ENCODE assay signal across 8 cellular contexts in genomic region chr1:243917863-243918565, GRCh38.
DNase-seq lines count a peak whose midpoint lies in the region; ATAC-seq and TF ChIP-seq lines count a peak whose summit lies in the region.

No MANE protein-coding gene starts in this region.

- no peaks in the 10 kb centered on the region for H3K9me2 ChIP-seq in PC-3 (replicated peaks; ENCODE audit: low read length)

- H3K9ac ChIP-seq in PC-3 (ENCODE audit: low read length) (peak overlapping the region; percentile 47), neural progenitor cell (no peak overlapping the region)

- CTCF ChIA-PET in CD4-positive, alpha-beta T cell (lab: Charles Lee): no interaction called here
- CTCF ChIA-PET in PC-3 (lab: Charles Lee): no interaction called here

- no peak for TF ChIP-seq CTCF in CD4-positive, alpha-beta T cell (IDR thresholded peaks at IDR 0.05)
- TF ChIP-seq CTCF in PC-3 (conservative IDR thresholded peaks at IDR 0.05; ENCODE audit: low read depth, low read length): no peak
- peak; percentile 5 for TF ChIP-seq CTCF in epithelial cell of proximal tubule (conservative IDR thresholded peaks at IDR 0.05; ENCODE audit: low read depth, low read length)
- no peak for TF ChIP-seq CTCF in neural progenitor cell (IDR thresholded peaks at IDR 0.05)

- H3K9me3 ChIP-seq in CD4-positive, alpha-beta T cell (ENCODE audit: control insufficient read depth, low read length): no peaks in the 10 kb centered on the region
- no peaks in the 10 kb centered on the region for H3K9me3 ChIP-seq in PC-3 (ENCODE audit: low read length)
- H3K9me3 ChIP-seq in neural progenitor cell (ENCODE audit: low read depth): no peaks in the 10 kb centered on the region

- H3K36me3 ChIP-seq in PC-3 (ENCODE audit: low read depth, low read length) (no peaks in the 10 kb centered on the region), neural progenitor cell (no peaks in the 10 kb centered on the region)

- H3F3A ChIP-seq in PC-3 (ENCODE audit: low read length, unreplicated experiment) (peaks cover 6% of the 10 kb centered on the region), neural progenitor cell (ENCODE audit: low read depth) (peaks cover 24% of the 10 kb centered on the region)

- POLR2A ChIA-PET in CD4-positive, alpha-beta T cell (lab: Charles Lee): interaction anchor here (0.7 to 1.2 kb wide), 2 partner anchors 18 to 538 kb away, joined by 3 read pairs; no protein-coding TSS in a partner anchor
- POLR2A ChIA-PET in PC-3 (lab: Charles Lee; ENCODE audit: unreplicated experiment): interaction anchor here (0.6 to 0.7 kb wide), 2 partner anchors 68 to 159 kb away, joined by 3 to 14 read pairs; partner anchors contain the start of gene AKT3

- intact Hi-C loops in CD4-positive, alpha-beta T cell (cut with DNase I, micrococcal nuclease): no loop called here
- intact Hi-C loops in PC-3 (cut with micrococcal nuclease): loop anchor here (2.0 kb wide), 3 partner anchors 93 to 355 kb away; no protein-coding TSS in a partner anchor

- H4K20me1 ChIP-seq in PC-3 (ENCODE audit: low read length): no peaks in the 10 kb centered on the region
- H4K20me1 ChIP-seq in neural progenitor cell (ENCODE audit: low read depth): no peaks in the 10 kb centered on the region

- H3K9me3 Mint-ChIP-seq in CD4-positive, alpha-beta T cell: no peaks in the 10 kb centered on the region
- peaks cover 2% of the 10 kb centered on the region for H3K9me3 Mint-ChIP-seq in neural progenitor cell

- no peak overlapping the region for H3K27ac ChIP-seq in CD4-positive, alpha-beta T cell (ENCODE audit: low read depth, low read length)
- H3K27ac ChIP-seq in PC-3 (ENCODE audit: low read length) (peak overlapping the region; percentile 43), neural progenitor cell (peak overlapping the region; percentile 94)

- H3K4me1 ChIP-seq in PC-3 (ENCODE audit: insufficient read depth, low read length) (peaks cover 29% of the 10 kb centered on the region), neural progenitor cell (peaks cover 34% of the 10 kb centered on the region)

- peak overlapping the region; percentile 87 for H3K4me3 Mint-ChIP-seq in CD4-positive, alpha-beta T cell
- peak overlapping the region; percentile 86 for H3K4me3 Mint-ChIP-seq in neural progenitor cell

- peak overlapping the region; percentile 76 for H2AFZ ChIP-seq in PC-3 (ENCODE audit: low read length)
- peak overlapping the region; percentile 52 for H2AFZ ChIP-seq in neural progenitor cell (replicated peaks)

- H3K79me2 ChIP-seq in PC-3 (ENCODE audit: low read length) (no peaks in the 10 kb centered on the region), neural progenitor cell (ENCODE audit: low read depth) (no peaks in the 10 kb centered on the region)

- H3K27me3 Mint-ChIP-seq in CD4-positive, alpha-beta T cell: peaks cover 79% of the 10 kb centered on the region
- H3K27me3 Mint-ChIP-seq in neural progenitor cell (ENCODE audit: insufficient read depth, low read depth): peaks cover 2% of the 10 kb centered on the region

- peak overlapping the region; percentile 93 for H3K4me2 ChIP-seq in PC-3 (ENCODE audit: low read length)
- H3K4me2 ChIP-seq in neural progenitor cell: peak overlapping the region; percentile 78

- H3K36me3 Mint-ChIP-seq in CD4-positive, alpha-beta T cell (ENCODE audit: low read depth): no peaks in the 10 kb centered on the region
- no peaks in the 10 kb centered on the region for H3K36me3 Mint-ChIP-seq in neural progenitor cell

- peaks cover 30% of the 10 kb centered on the region for H3K27me3 ChIP-seq in CD4-positive, alpha-beta T cell (ENCODE audit: control insufficient read depth, insufficient read depth, low read length)
- H3K27me3 ChIP-seq in PC-3 (ENCODE audit: low read length) (no peaks in the 10 kb centered on the region), neural progenitor cell (peaks cover 22% of the 10 kb centered on the region)

- no peak for ATAC-seq in CD4-positive, alpha-beta T cell (ENCODE audit: poor library complexity)
- ATAC-seq in PC-3 (peak; percentile 42), HG02884 (IDR thresholded peaks at IDR 0.05; ENCODE audit: unreplicated experiment) (no peak), HG03520 (IDR thresholded peaks at IDR 0.05; ENCODE audit: unreplicated experiment) (no peak)

- DNase-seq in CD4-positive, alpha-beta T cell: no peak
- DNase-seq in PC-3: peak; percentile 52
- no peak for DNase-seq in epithelial cell of proximal tubule (ENCODE audit: low read depth)
- peak; percentile 19 for DNase-seq in neural progenitor cell (ENCODE audit: low spot score)
- DNase-seq in SK-N-DZ (ENCODE audit: low spot score): no peak
- DNase-seq in SKM-1 (lab: John Stamatoyannopoulos, UW; ENCODE audit: unreplicated experiment): no peak

- H3K4me3 ChIP-seq in PC-3 (ENCODE audit: low read length) (peak overlapping the region; percentile 70), epithelial cell of proximal tubule (ENCODE audit: low read depth, low read length) (peak overlapping the region; percentile 63), neural progenitor cell (peak overlapping the region; percentile 45)

- H3K4me1 Mint-ChIP-seq in CD4-positive, alpha-beta T cell (ENCODE audit: low read depth): peaks cover 15% of the 10 kb centered on the region
- H3K4me1 Mint-ChIP-seq in neural progenitor cell: peaks cover 27% of the 10 kb centered on the region

- H3K27ac Mint-ChIP-seq in CD4-positive, alpha-beta T cell: no peak overlapping the region
- peak overlapping the region; percentile 78 for H3K27ac Mint-ChIP-seq in neural progenitor cell

- BruUV-seq in PC-3 (replicated peaks; lab: Mats Ljungman, UMichigan): TSS peak; percentile 99

Comparison
In these comparisons a context has a peak if more than half of its experiments do, and no peak if none do; other contexts are left out.
1. DNase-seq: peak in PC-3 (single experiment) and neural progenitor cell (single experiment); none in CD4-positive, alpha-beta T cell (0 of 10), epithelial cell of proximal tubule (single experiment), SK-N-DZ (single experiment) and SKM-1 (single experiment).
2. Peak in every context shown above with its lines, with median percentiles within 50 percentile points of each other: H3K4me3 ChIP-seq.